Comparison of ENCODE assay signal across 1 cellular context in the genomic region with DNA sequence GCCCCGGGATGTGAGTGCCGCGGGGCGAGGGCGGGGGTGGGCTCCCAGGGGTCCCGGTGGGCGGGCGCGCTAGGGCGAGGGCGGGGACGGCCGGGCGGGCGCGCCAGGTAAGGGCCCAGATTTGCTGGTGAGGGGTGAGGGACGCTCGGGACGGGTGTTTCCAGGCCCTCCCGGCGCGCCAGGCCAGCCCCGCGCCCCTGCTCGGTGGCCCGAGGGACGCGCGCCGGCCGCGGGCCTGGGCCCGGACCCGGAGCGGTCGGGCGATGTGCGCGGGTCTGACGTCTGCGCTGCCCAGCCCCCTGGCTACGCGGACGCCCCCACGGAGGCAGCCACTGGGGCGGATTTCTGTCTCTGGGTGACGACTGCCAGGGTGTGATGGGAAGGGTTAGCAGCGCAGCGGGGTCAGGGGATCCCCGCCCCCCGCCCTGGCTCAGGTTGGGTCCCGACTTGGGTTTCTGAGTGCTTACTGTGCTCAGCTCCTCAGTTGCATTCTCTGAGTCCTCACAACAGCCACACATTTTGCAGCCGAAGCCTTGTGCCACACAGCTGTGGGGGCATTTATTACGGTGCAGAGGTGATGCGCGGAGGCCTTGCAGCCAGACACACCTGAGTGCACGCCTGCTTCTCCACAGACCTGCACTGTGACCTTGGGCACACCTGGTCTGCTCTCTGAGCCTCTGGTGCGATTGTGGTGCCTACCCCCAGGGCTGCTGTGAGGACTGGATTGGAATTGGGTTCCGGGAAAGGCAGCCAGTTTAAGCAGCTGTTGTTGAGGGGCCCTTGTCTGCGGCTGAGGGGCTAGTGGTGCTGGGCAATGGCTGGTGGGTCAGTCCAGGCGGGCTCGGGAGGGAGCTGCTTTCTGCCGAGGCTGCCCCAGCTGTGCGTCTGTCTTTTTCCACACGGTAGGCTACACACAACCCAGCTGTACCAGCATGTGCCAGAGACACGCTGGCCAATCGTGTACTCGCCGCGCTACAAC.
TF ChIP-seq lines count a peak whose summit lies in the region.

No MANE protein-coding gene starts in this region.

TF ChIP-seq in HepG2, 621 proteins besides CTCF, POLR2A, EP300 and RAD21 (continued from another document):
- TF ChIP-seq, protein P1, sequence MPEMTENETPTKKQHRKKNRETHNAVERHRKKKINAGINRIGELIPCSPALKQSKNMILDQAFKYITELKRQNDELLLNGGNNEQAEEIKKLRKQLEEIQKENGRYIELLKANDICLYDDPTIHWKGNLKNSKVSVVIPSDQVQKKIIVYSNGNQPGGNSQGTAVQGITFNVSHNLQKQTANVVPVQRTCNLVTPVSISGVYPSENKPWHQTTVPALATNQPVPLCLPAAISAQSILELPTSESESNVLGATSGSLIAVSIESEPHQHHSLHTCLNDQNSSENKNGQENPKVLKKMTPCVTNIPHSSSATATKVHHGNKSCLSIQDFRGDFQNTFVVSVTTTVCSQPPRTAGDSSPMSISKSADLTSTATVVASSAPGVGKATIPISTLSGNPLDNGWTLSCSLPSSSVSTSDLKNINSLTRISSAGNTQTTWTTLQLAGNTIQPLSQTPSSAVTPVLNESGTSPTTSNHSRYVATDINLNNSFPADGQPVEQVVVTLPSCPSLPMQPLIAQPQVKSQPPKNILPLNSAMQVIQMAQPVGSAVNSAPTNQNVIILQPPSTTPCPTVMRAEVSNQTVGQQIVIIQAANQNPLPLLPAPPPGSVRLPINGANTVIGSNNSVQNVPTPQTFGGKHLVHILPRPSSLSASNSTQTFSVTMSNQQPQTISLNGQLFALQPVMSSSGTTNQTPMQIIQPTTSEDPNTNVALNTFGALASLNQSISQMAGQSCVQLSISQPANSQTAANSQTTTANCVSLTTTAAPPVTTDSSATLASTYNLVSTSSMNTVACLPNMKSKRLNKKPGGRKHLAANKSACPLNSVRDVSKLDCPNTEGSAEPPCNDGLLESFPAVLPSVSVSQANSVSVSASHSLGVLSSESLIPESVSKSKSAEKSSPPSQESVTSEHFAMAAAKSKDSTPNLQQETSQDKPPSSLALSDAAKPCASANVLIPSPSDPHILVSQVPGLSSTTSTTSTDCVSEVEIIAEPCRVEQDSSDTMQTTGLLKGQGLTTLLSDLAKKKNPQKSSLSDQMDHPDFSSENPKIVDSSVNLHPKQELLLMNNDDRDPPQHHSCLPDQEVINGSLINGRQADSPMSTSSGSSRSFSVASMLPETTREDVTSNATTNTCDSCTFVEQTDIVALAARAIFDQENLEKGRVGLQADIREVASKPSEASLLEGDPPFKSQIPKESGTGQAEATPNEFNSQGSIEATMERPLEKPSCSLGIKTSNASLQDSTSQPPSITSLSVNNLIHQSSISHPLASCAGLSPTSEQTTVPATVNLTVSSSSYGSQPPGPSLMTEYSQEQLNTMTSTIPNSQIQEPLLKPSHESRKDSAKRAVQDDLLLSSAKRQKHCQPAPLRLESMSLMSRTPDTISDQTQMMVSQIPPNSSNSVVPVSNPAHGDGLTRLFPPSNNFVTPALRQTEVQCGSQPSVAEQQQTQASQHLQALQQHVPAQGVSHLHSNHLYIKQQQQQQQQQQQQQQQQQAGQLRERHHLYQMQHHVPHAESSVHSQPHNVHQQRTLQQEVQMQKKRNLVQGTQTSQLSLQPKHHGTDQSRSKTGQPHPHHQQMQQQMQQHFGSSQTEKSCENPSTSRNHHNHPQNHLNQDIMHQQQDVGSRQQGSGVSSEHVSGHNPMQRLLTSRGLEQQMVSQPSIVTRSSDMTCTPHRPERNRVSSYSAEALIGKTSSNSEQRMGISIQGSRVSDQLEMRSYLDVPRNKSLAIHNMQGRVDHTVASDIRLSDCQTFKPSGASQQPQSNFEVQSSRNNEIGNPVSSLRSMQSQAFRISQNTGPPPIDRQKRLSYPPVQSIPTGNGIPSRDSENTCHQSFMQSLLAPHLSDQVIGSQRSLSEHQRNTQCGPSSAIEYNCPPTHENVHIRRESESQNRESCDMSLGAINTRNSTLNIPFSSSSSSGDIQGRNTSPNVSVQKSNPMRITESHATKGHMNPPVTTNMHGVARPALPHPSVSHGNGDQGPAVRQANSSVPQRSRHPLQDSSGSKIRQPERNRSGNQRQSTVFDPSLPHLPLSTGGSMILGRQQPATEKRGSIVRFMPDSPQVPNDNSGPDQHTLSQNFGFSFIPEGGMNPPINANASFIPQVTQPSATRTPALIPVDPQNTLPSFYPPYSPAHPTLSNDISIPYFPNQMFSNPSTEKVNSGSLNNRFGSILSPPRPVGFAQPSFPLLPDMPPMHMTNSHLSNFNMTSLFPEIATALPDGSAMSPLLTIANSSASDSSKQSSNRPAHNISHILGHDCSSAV (CRISPR knock-in tag; IDR thresholded peaks at IDR 0.05; ENCODE audit: borderline replicate concordance), result no peak
- TF ChIP-seq ZNF672 (CRISPR knock-in tag; IDR thresholded peaks at IDR 0.05), result 0 out of 2 replicates have a peak, but pooled peaks have one; percentile 26
- TF ChIP-seq PHF8 (CRISPR knock-in tag; IDR thresholded peaks at IDR 0.05), result 0 out of 2 replicates have a peak, but pooled peaks have one; percentile 16
- no peak for TF ChIP-seq ZSCAN21 (CRISPR knock-in tag; IDR thresholded peaks at IDR 0.05; ENCODE audit: borderline replicate concordance)
- TF ChIP-seq ZKSCAN5 (CRISPR knock-in tag; IDR thresholded peaks at IDR 0.05), result 0 out of 2 replicates have a peak, but pooled peaks have one; percentile 39
- TF ChIP-seq, protein P2, sequence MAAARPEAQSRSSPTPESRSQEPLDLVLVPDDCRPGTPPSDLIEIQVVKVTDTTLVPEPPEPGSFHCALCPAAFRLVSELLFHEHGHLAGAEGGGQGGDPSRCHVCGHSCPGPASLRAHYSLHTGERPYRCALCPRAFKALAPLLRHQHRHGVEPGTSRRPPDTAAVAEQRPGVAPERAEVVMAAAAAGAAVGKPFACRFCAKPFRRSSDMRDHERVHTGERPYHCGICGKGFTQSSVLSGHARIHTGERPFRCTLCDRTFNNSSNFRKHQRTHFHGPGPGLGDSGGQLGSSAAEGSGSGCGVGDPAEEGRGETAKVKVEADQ (CRISPR knock-in tag; IDR thresholded peaks at IDR 0.05; ENCODE audit: borderline replicate concordance), result 0 out of 2 replicates have a peak, but pooled peaks have one; percentile 9
- peak; percentile 40 for TF ChIP-seq ZEB1 (IDR thresholded peaks at IDR 0.05; ENCODE audit: insufficient replicate concordance, low read depth)
- TF ChIP-seq ZFX (CRISPR knock-in tag; IDR thresholded peaks at IDR 0.05; ENCODE audit: low read depth), result peak; percentile 33; the same call in 1 of the 2 replicates
